1 cellular context compared by ENCODE assay signal in genomic region chr12:112961074-112961473, GRCh38.
TF ChIP-seq lines count a peak whose summit lies in the region.

No MANE protein-coding gene starts in this region.

TF ChIP-seq in HCT116, 20 proteins besides CTCF, POLR2A, EP300 and RAD21 (continued from another document):
- no peak for TF ChIP-seq REST (IDR thresholded peaks at IDR 0.05; ENCODE audit: low read depth)
- TF ChIP-seq FOSL1 (IDR thresholded peaks at IDR 0.05; ENCODE audit: low read depth), result no peak
- TF ChIP-seq ZNF274 (IDR thresholded peaks at IDR 0.05; ENCODE audit: low read depth, low read length), result no peak
- TF ChIP-seq TCF7L2 (IDR thresholded peaks at IDR 0.05; ENCODE audit: borderline replicate concordance, extremely low read depth, insufficient read depth, insufficient read length), result no peak
- TF ChIP-seq JUND (IDR thresholded peaks at IDR 0.05), result no peak
- TF ChIP-seq CBX3 (IDR thresholded peaks at IDR 0.05; ENCODE audit: low read depth), result no peak
- TF ChIP-seq POLR2AphosphoS5 (IDR thresholded peaks at IDR 0.05; ENCODE audit: low read depth, low read length), result no peak
- no peak for TF ChIP-seq EGR1 (IDR thresholded peaks at IDR 0.05; ENCODE audit: low read depth)
- TF ChIP-seq ZBTB33 (IDR thresholded peaks at IDR 0.05; ENCODE audit: extremely low read depth, insufficient replicate concordance, low read length), result no peak
- no peak for TF ChIP-seq SIN3A (IDR thresholded peaks at IDR 0.05; ENCODE audit: low read depth)
- TF ChIP-seq MAX (IDR thresholded peaks at IDR 0.05), result no peak
- TF ChIP-seq EZH2 (IDR thresholded peaks at IDR 0.05), result no peak
- no peak for TF ChIP-seq SRF (IDR thresholded peaks at IDR 0.05; ENCODE audit: low read depth)
- no peak for TF ChIP-seq ATF3 (IDR thresholded peaks at IDR 0.05)
- TF ChIP-seq SP1 (IDR thresholded peaks at IDR 0.05; ENCODE audit: low read depth), result no peak
TF ChIP-seq in HCT116: peak in this region for 0.
